8 cellular contexts compared by ENCODE assay signal in the genomic region with DNA sequence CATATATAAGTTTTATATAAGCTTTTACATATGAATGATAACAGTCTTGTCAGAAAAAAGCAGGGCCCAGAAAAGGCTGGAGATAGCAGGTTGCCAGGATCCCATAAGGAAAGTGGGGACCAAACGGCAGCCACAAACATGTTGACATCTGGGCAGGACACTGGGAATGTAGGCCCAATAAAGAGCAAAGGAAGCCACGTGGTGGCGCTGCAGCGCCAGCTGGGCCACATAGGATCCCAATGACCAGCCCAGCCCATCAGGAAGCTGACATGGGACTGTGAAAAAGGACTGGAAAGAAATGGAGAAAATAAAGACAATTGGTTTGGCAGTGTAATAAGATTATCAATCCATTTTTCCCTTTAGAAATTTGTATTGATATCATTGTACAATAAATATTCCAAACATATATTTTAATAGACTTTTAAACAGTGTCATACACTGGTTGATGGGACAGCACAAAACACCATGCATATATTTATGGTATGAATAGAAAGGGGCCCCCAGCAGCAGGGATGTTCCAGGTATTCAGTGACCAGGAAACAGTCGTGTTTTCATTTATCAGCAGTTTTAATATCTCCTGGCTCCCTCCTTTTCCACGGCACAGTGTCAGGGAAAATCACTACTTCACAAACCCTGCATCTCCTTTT.
A peak's percentile ranks its signal among the peaks of the same experiment; 100 is the strongest.
DNase-seq lines count a peak whose midpoint lies in the region; ATAC-seq, FAIRE-seq and TF ChIP-seq lines count a peak whose summit lies in the region.

No MANE protein-coding gene starts in this region.

- H2BK5ac ChIP-seq in mesendoderm (ENCODE audit: low read length) = no peak overlapping the region

- H3K9me1 ChIP-seq in endothelial cell of umbilical vein (replicated peaks; ENCODE audit: control insufficient read depth, extremely low read depth, insufficient read depth, low read length) = no peaks in the 10 kb centered on the region

- H3K4me2 ChIP-seq in KMS-11 = no peak overlapping the region
- no peak overlapping the region for H3K4me2 ChIP-seq in endothelial cell of umbilical vein (ENCODE audit: insufficient read depth, low read length)
- no peak overlapping the region for H3K4me2 ChIP-seq in mesendoderm (ENCODE audit: low read length)

- no peak overlapping the region for H4K8ac ChIP-seq in mesendoderm (ENCODE audit: low read depth, low read length)

- no peak overlapping the region for H3K27ac Mint-ChIP-seq in natural killer cell treated with Interleukin-12 subunit alpha and Interleukin-12 subunit beta and Interleukin-15 and Interleukin-18, amount 100 ng/mL, for 72 hours

- no peak overlapping the region for H3K4ac ChIP-seq in mesendoderm (ENCODE audit: low read depth, low read length)

- H3K27ac ChIP-seq in KMS-11 (no peak overlapping the region), Panc1 (ENCODE audit: low read length) (no peak overlapping the region), endothelial cell of umbilical vein (ENCODE audit: insufficient read depth, low read depth, low read length) (no peak overlapping the region), mesendoderm (ENCODE audit: low read depth, low read length) (no peak overlapping the region)

- H3K36me3 ChIP-seq in KMS-11 (ENCODE audit: insufficient read depth) (no peaks in the 10 kb centered on the region), Panc1 (ENCODE audit: control insufficient read depth, insufficient read depth, low read length) (no peaks in the 10 kb centered on the region), endothelial cell of umbilical vein (ENCODE audit: control insufficient read depth in 2 of 2, extremely low read depth in 1 of 2, insufficient read depth in 2 of 2, low read length in 2 of 2) (no peaks in the 10 kb centered on the region), mesendoderm (ENCODE audit: control insufficient read depth, insufficient read depth, low read length) (no peaks in the 10 kb centered on the region)

- H3K9me3 Mint-ChIP-seq in natural killer cell treated with Interleukin-12 subunit alpha and Interleukin-12 subunit beta and Interleukin-15 and Interleukin-18, amount 100 ng/mL, for 72 hours = no peaks in the 10 kb centered on the region

- CTCF ChIA-PET in Panc1 (lab: Charles Lee) = interaction anchor here (0.6 to 1.0 kb wide), 4 partner anchors 302 to 327 kb away, joined by 4 to 11 read pairs (median 6); no protein-coding TSS in a partner anchor
- CTCF ChIA-PET in endothelial cell of umbilical vein (lab: Charles Lee) = interaction anchor here (0.8 to 1.0 kb wide), 3 partner anchors 318 to 322 kb away, joined by 5 to 35 read pairs (median 12); no protein-coding TSS in a partner anchor

- H3K23ac ChIP-seq in mesendoderm (ENCODE audit: low read length) = no peak overlapping the region

- no CpG with 5 or more reads among the region's 6 CpGs for WGBS in mesendoderm (ENCODE audit: extremely low coverage, insufficient coverage, low lambda C conversion rate)

- DNase-seq in AG09309 (ENCODE audit: low read depth) (no peak), Panc1 (ENCODE audit: low read depth, low spot score) (peak; percentile 27), endothelial cell of umbilical vein (ENCODE audit: low read depth, low spot score) (peak; percentile 50), mesendoderm (peak; percentile 82)
- no peak for DNase-seq in natural killer cell treated with Interleukin-12 subunit alpha and Interleukin-12 subunit beta and Interleukin-15 and Interleukin-18, amount 100 ng/mL, for 72 hours (ENCODE audit: low spot score)

- H3K4me3 ChIP-seq in AG09309 (ENCODE audit: control insufficient read depth, low read depth, low read length) (no peak overlapping the region), KMS-11 (IDR thresholded peaks at IDR 0.05; ENCODE audit: insufficient read depth, low read depth, low read length) (no peak overlapping the region), Panc1 (ENCODE audit: low read depth in 2 of 2, low read length in 2 of 2) (no peak overlapping the region), endothelial cell of umbilical vein (replicated peaks in 1 of 3; ENCODE audit: insufficient read depth in 1 of 3, low read depth in 1 of 3, low read length in 3 of 3) (no peak overlapping the region), mesendoderm (ENCODE audit: low read length) (no peak overlapping the region)

- no peak overlapping the region for H2BK120ac ChIP-seq in mesendoderm (ENCODE audit: low read depth, low read length)

- H3K79me1 ChIP-seq in mesendoderm (ENCODE audit: low read length) = no peaks in the 10 kb centered on the region

- peak; percentile 70 for FAIRE-seq in endothelial cell of umbilical vein (lab: Jason Lieb, UNC)

- ATAC-seq in GM18502 (IDR thresholded peaks at IDR 0.05; ENCODE audit: poor library complexity, unreplicated experiment) = peak; percentile 64
- peak; percentile 91 for ATAC-seq in Panc1
- ATAC-seq in natural killer cell treated with Interleukin-12 subunit alpha and Interleukin-12 subunit beta and Interleukin-15 and Interleukin-18, amount 100 ng/mL, for 72 hours = no peak
- ATAC-seq in HG03378 (IDR thresholded peaks at IDR 0.05; ENCODE audit: unreplicated experiment) = no peak

- POLR2A ChIA-PET in Panc1 (lab: Charles Lee) = no interaction called here
- POLR2A ChIA-PET in endothelial cell of umbilical vein (lab: Charles Lee) = no interaction called here

- no peak overlapping the region for H2AK5ac ChIP-seq in mesendoderm (ENCODE audit: low read length)

- no peaks in the 10 kb centered on the region for H4K20me1 ChIP-seq in KMS-11 (ENCODE audit: insufficient read depth)
- no peaks in the 10 kb centered on the region for H4K20me1 ChIP-seq in endothelial cell of umbilical vein (replicated peaks; ENCODE audit: control insufficient read depth, extremely low read depth, insufficient read depth, low read length)

- H3K18ac ChIP-seq in mesendoderm (ENCODE audit: low read length) = no peak overlapping the region

- TF ChIP-seq CTCF in AG09309 (IDR thresholded peaks at IDR 0.05; ENCODE audit: control insufficient read depth, insufficient read depth, low read depth, low read length, missing control alignments) (peak; percentile 92), KMS-11 (conservative IDR thresholded peaks at IDR 0.05; ENCODE audit: low read depth, low read length) (peak; percentile 77), Panc1 (IDR thresholded peaks at IDR 0.05) (peak; percentile 83), endothelial cell of umbilical vein (IDR thresholded peaks at IDR 0.05; ENCODE audit: extremely low read depth in 1 of 2, insufficient read depth in 1 of 2, low read depth in 1 of 2, low read length in 2 of 2) (peak; percentile 61 to 69)

- in situ Hi-C loops in Panc1 (cut with HindIII; ENCODE audit: low pct_unique_long_range_greater_than_20kb, low sequenced_read_pairs) = no loop called here

- intact Hi-C loops in Panc1 (cut with micrococcal nuclease; ENCODE audit: unreplicated experiment) (loop anchor here (2.0 kb wide), 1 partner anchor 320 kb away; no protein-coding TSS in a partner anchor), endothelial cell of umbilical vein (cut with micrococcal nuclease) (loop anchor here (1.0 kb wide), 2 partner anchors 320 to 472 kb away; a partner anchor contains a TSS)

- BruUV-seq in Panc1 (replicated peaks; lab: Mats Ljungman, UMichigan) (no TSS peak), endothelial cell of umbilical vein (replicated peaks; lab: Mats Ljungman, UMichigan) (no TSS peak)

- H3K4me3 Mint-ChIP-seq in natural killer cell treated with Interleukin-12 subunit alpha and Interleukin-12 subunit beta and Interleukin-15 and Interleukin-18, amount 100 ng/mL, for 72 hours = no peak overlapping the region

- H3K9ac ChIP-seq in KMS-11 (no peak overlapping the region), endothelial cell of umbilical vein (replicated peaks; ENCODE audit: extremely low read depth, insufficient read depth, low read length) (no peak overlapping the region), mesendoderm (ENCODE audit: low read length) (no peak overlapping the region)

- H3K9me3 ChIP-seq in Panc1 (ENCODE audit: control insufficient read depth, insufficient read depth, low read depth, low read length) (no peaks in the 10 kb centered on the region), endothelial cell of umbilical vein (replicated peaks; ENCODE audit: control insufficient read depth, insufficient read depth, low read length) (no peaks in the 10 kb centered on the region)

- H3K56ac ChIP-seq in mesendoderm (ENCODE audit: low read length) = no peak overlapping the region

- dilution Hi-C loops in endothelial cell of umbilical vein (cut with MboI; ENCODE audit: extremely low pct_ligation_motif_present, low sequenced_read_pairs) = no loop called here

- no peaks in the 10 kb centered on the region for H3K27me3 Mint-ChIP-seq in natural killer cell treated with Interleukin-12 subunit alpha and Interleukin-12 subunit beta and Interleukin-15 and Interleukin-18, amount 100 ng/mL, for 72 hours

- H3K27me3 ChIP-seq in KMS-11 (ENCODE audit: insufficient read depth, low read depth) (no peaks in the 10 kb centered on the region), Panc1 (ENCODE audit: control insufficient read depth, insufficient read depth, low read length) (no peaks in the 10 kb centered on the region), endothelial cell of umbilical vein (ENCODE audit: control insufficient read depth in 2 of 2, insufficient read depth in 2 of 2, low read length in 2 of 2) (no peaks in the 10 kb centered on the region), mesendoderm (ENCODE audit: insufficient read depth, low read length, poor library complexity) (no peaks in the 10 kb centered on the region)

- H3K4me1 Mint-ChIP-seq in natural killer cell treated with Interleukin-12 subunit alpha and Interleukin-12 subunit beta and Interleukin-15 and Interleukin-18, amount 100 ng/mL, for 72 hours (ENCODE audit: low read depth in 2 of 2) = no peaks in the 10 kb centered on the region

- H2BK15ac ChIP-seq in mesendoderm (replicated peaks; ENCODE audit: low read depth) = no peak overlapping the region

- H4K5ac ChIP-seq in mesendoderm (ENCODE audit: low read length) = no peak overlapping the region

- H3K79me2 ChIP-seq in KMS-11 (ENCODE audit: insufficient read depth, low read depth) (no peaks in the 10 kb centered on the region), endothelial cell of umbilical vein (ENCODE audit: control insufficient read depth, insufficient read depth, low read length) (no peaks in the 10 kb centered on the region), mesendoderm (ENCODE audit: control insufficient read depth, insufficient read depth, low read length) (no peaks in the 10 kb centered on the region)

- H3K4me1 ChIP-seq in KMS-11 (ENCODE audit: low read depth, poor library complexity, severe bottlenecking) (no peaks in the 10 kb centered on the region), Panc1 (ENCODE audit: control insufficient read depth, insufficient read depth, low read length) (no peaks in the 10 kb centered on the region), endothelial cell of umbilical vein (ENCODE audit: control insufficient read depth, extremely low read depth, insufficient read depth, low read length) (no peaks in the 10 kb centered on the region), mesendoderm (ENCODE audit: control insufficient read depth, low read depth, low read length) (no peaks in the 10 kb centered on the region)

- TF ChIP-seq POLR2A in endothelial cell of umbilical vein (IDR thresholded peaks at IDR 0.05; ENCODE audit: low read depth, low read length) = no peak

- H2AFZ ChIP-seq in KMS-11 (ENCODE audit: low read depth) = no peak overlapping the region
- no peak overlapping the region for H2AFZ ChIP-seq in endothelial cell of umbilical vein (ENCODE audit: low read depth, low read length)

- H3K36me3 Mint-ChIP-seq in natural killer cell treated with Interleukin-12 subunit alpha and Interleukin-12 subunit beta and Interleukin-15 and Interleukin-18, amount 100 ng/mL, for 72 hours = no peaks in the 10 kb centered on the region

Comparison
In these comparisons a context has a peak if more than half of its experiments do, and no peak if none do; other contexts are left out.
1. DNase-seq: peak in Panc1 (single experiment), endothelial cell of umbilical vein (single experiment) and mesendoderm (single experiment); none in AG09309 (single experiment) and natural killer cell treated with Interleukin-12 subunit alpha and Interleukin-12 subunit beta and Interleukin-15 and Interleukin-18, amount 100 ng/mL, for 72 hours (single experiment).
2. ATAC-seq: peak in GM18502 (single experiment) and Panc1 (single experiment); none in natural killer cell treated with Interleukin-12 subunit alpha and Interleukin-12 subunit beta and Interleukin-15 and Interleukin-18, amount 100 ng/mL, for 72 hours (0 of 2) and HG03378 (single experiment).
3. Peak in every context shown above with its lines, with median percentiles within 50 percentile points of each other: CTCF ChIP-seq.